ENCODE assay signal across 18 cellular contexts in genomic region chr12:79678306-79678705, GRCh38. TPM values are rescaled to one million over a fixed set of nuclear protein-coding genes. Genes with fewer than 3 reads are reported as not detected.
DNase-seq lines count a peak whose midpoint lies in the region; ATAC-seq and TF ChIP-seq lines count a peak whose summit lies in the region.
"Had no signal": no experiment of that assay in that cellular context is flagged by ENCODE, and none has a peak within 500 bp of the region (broad histone marks: within the 10 kb centered on the region; RNA-seq: fewer than 3 reads in every experiment).

No MANE protein-coding gene starts in this region.

- DNase-seq in RWPE2 (ENCODE audit: low spot score) (no peak), prostate gland (ENCODE audit: low spot score) (peak; percentile 23), COR-L47 (lab: John Stamatoyannopoulos, UW) (no peak)
- DNase-seq in activated T-cell treated with anti-CD3 and anti-CD28 coated beads, Interleukin-2, amount 50 U/mL, for 1 hour: no peak
- DNase-seq: AML-193; CD4-positive, CD25-positive, alpha-beta regulatory T cell; DMS79; NCI-H1092; NCI-H2107; NCI-H345; NK-92 treated with Interleukin-12 subunit alpha and Interleukin-12 subunit beta, amount 100 ng/mL, for 24 hours; Peyer's patch; SHP77 treated with DMSO at 0.1 percent for 48 hours had no signal

- H3K9me3 ChIP-seq in HEK293 (ENCODE audit: control insufficient read depth, insufficient read depth, low read depth, low read length) (no peaks in the 10 kb centered on the region), RWPE2 (ENCODE audit: severe bottlenecking) (peaks cover 12% of the 10 kb centered on the region), prostate gland (no peaks in the 10 kb centered on the region)
- H3K9me3 ChIP-seq: Peyer's patch had no signal

- POLR2A ChIA-PET in HEK293 (lab: Yijun Ruan, JAX): no interaction called here

- intact Hi-C loops in prostate gland (cut with DNase I): no loop called here

- H3K4me3 ChIP-seq in HEK293 (ENCODE audit: low read depth, low read length): no peak overlapping the region
- H3K4me3 ChIP-seq in RWPE2 (ENCODE audit: severe bottlenecking): no peak overlapping the region
- no peak overlapping the region for H3K4me3 ChIP-seq in prostate gland
- H3K4me3 ChIP-seq: GM12878, Peyer's patch had no signal

- H3K36me3 ChIP-seq in HEK293 (ENCODE audit: control insufficient read depth in 2 of 2, insufficient read depth in 1 of 2, low read length in 2 of 2) (no peaks in the 10 kb centered on the region), RWPE2 (ENCODE audit: low read depth) (peaks cover 29% of the 10 kb centered on the region), prostate gland (no peaks in the 10 kb centered on the region)
- H3K36me3 ChIP-seq: Peyer's patch had no signal

- no peak for TF ChIP-seq POLR2A in prostate gland (IDR thresholded peaks at IDR 0.05)

- H3K4me1 ChIP-seq in HEK293 (ENCODE audit: control insufficient read depth, insufficient read depth, low read length) (peaks cover 20% of the 10 kb centered on the region), RWPE2 (ENCODE audit: insufficient read depth, poor library complexity, severe bottlenecking) (peaks cover 53% of the 10 kb centered on the region), prostate gland (replicated peaks) (peaks cover 8% of the 10 kb centered on the region)

- H3K27ac ChIP-seq in HEK293 (ENCODE audit: extremely low read depth, low read depth, low read length): no peak overlapping the region
- peak overlapping the region; percentile 14 for H3K27ac ChIP-seq in RWPE2 (ENCODE audit: poor library complexity, severe bottlenecking)
- no peak overlapping the region for H3K27ac ChIP-seq in prostate gland

- CTCF ChIA-PET in HEK293 (lab: Yijun Ruan, JAX): no interaction called here

- H3K27me3 ChIP-seq in RWPE2 (ENCODE audit: insufficient read depth, poor library complexity, severe bottlenecking) (no peaks in the 10 kb centered on the region), prostate gland (replicated peaks; ENCODE audit: insufficient read depth) (no peaks in the 10 kb centered on the region)
- H3K27me3 ChIP-seq: Peyer's patch had no signal

- peak; percentile 20; the same call in 1 of the 3 replicates for ATAC-seq in RWPE2 (ENCODE audit: low read depth)
- peak; percentile 16 for ATAC-seq in esophagus mucosa
- ATAC-seq in GM18907 (IDR thresholded peaks at IDR 0.05; ENCODE audit: unreplicated experiment): no peak
- ATAC-seq: GM12878, HCT116 had no signal

- no peak for TF ChIP-seq CTCF in HEK293 (tag by site-specific recombination; IDR thresholded peaks at IDR 0.05)
- TF ChIP-seq CTCF in RWPE2 (IDR thresholded peaks at IDR 0.05; ENCODE audit: poor library complexity, severe bottlenecking): no peak
- TF ChIP-seq CTCF in prostate gland (IDR thresholded peaks at IDR 0.05): no peak

TF ChIP-seq in HEK293, 187 proteins besides CTCF, POLR2A, EP300 and RAD21:
- no peak for TF ChIP-seq ZNF558 (tag by site-specific recombination; IDR thresholded peaks at IDR 0.05)
- 0 out of 2 replicates have a peak, but pooled peaks have one; percentile 29 for TF ChIP-seq ZNF600 (tag by site-specific recombination; IDR thresholded peaks at IDR 0.05)
TF ChIP-seq in HEK293: peak in this region for 1.

RNA-seq across cellular contexts. Expression of gene PAWR, which starts 12.5 kb away (rescaled TPM):
- total RNA-seq in esophagus mucosa: 55.9 TPM
- 10 to 100 TPM; 46.4 to 58.7 TPM for total RNA-seq in prostate gland
